Comparison of ENCODE assay signal across 8 cellular contexts in the genomic region with DNA sequence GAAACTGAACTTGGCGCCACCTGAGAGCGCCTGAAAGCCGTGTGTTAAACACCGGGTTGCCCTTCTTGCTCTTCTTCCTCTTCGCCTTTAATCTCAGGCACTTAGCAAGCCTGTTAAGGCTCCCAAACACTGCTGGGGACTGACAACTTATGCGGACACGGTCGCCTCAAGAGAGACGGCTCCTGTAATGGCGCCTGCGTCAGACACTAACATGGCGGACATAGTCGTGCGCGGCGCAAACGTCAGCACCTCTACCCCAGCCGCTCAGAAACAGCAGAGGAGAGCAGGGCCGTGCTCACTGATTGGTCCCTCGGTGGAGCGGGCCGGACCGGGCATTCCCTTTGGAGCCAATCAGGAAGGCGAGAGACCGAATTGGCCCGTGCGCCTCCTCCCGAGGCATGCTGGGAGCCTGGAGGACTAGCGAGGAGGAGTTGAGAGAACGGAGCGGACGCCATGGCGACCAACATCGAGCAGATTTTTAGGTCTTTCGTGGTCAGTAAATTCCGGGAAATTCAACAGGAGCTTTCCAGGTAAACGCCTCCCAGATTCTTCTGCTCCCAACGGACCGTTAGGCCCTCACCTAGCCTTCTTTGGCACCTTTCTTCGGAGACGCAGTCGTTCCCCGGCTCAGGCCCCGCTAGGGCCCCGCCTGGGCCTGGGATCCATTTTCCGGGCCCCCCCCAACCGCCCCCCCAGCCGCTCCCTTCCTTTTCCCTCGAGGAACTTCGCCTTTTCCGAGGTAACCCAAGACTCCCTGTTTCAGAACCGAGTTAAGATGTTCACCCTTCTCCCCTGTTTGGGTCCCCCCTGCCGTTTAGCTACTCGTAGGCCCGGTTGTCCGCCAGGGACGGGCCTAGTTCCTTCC. TPM values are rescaled to one million over a fixed set of nuclear protein-coding genes. Genes with fewer than 3 reads are reported as not detected.
DNase-seq lines count a peak whose midpoint lies in the region; ATAC-seq and TF ChIP-seq lines count a peak whose summit lies in the region.

A gene with protein sequence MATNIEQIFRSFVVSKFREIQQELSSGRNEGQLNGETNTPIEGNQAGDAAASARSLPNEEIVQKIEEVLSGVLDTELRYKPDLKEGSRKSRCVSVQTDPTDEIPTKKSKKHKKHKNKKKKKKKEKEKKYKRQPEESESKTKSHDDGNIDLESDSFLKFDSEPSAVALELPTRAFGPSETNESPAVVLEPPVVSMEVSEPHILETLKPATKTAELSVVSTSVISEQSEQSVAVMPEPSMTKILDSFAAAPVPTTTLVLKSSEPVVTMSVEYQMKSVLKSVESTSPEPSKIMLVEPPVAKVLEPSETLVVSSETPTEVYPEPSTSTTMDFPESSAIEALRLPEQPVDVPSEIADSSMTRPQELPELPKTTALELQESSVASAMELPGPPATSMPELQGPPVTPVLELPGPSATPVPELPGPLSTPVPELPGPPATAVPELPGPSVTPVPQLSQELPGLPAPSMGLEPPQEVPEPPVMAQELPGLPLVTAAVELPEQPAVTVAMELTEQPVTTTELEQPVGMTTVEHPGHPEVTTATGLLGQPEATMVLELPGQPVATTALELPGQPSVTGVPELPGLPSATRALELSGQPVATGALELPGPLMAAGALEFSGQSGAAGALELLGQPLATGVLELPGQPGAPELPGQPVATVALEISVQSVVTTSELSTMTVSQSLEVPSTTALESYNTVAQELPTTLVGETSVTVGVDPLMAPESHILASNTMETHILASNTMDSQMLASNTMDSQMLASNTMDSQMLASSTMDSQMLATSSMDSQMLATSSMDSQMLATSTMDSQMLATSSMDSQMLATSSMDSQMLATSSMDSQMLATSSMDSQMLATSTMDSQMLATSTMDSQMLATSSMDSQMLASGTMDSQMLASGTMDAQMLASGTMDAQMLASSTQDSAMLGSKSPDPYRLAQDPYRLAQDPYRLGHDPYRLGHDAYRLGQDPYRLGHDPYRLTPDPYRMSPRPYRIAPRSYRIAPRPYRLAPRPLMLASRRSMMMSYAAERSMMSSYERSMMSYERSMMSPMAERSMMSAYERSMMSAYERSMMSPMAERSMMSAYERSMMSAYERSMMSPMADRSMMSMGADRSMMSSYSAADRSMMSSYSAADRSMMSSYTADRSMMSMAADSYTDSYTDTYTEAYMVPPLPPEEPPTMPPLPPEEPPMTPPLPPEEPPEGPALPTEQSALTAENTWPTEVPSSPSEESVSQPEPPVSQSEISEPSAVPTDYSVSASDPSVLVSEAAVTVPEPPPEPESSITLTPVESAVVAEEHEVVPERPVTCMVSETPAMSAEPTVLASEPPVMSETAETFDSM (N-terminal part only) (plus strand): TSS at position 399 of the 865 bp plus-strand sequence. CDS start 55 bp downstream, at position 454.

- DNase-seq in DMS53 (lab: John Stamatoyannopoulos, UW), result peak; percentile 99
- DNase-seq in KG1 (lab: John Stamatoyannopoulos, UW), result peak; percentile 94
- peak; percentile 91 for DNase-seq in Panc1 (ENCODE audit: low read depth, low spot score)
- peak; percentile 95 for DNase-seq in activated T-cell treated with anti-CD3 and anti-CD28 coated beads, Interleukin-2, amount 50 U/mL, for 4 hours
- DNase-seq in erythroblast (lab: John Stamatoyannopoulos, UW), result peak; percentile 99
- peak; percentile 97 for DNase-seq in stimulated activated CD8-positive, alpha-beta memory T cell treated with anti-CD3 and anti-CD28 coated beads, Interleukin-4, amount 100 ng/mL, for 48 hours

- H3K27ac ChIP-seq in Panc1 (ENCODE audit: low read length) (peak within 1 kb of the TSS; percentile 98), mucosa of rectum (ENCODE audit: low read depth in 2 of 2, low read length in 2 of 2) (peak within 1 kb of the TSS; percentile 100)

- peak within 1 kb of the TSS; percentile 99 to 100 for H3K9ac ChIP-seq in mucosa of rectum (ENCODE audit: low read depth in 1 of 2, low read length in 2 of 2)

- no peaks in the 10 kb centered on the region for H3K27me3 ChIP-seq in Panc1 (ENCODE audit: control insufficient read depth, insufficient read depth, low read length)
- no peaks in the 10 kb centered on the region for H3K27me3 ChIP-seq in mucosa of rectum (ENCODE audit: control insufficient read depth in 2 of 2, insufficient read depth in 2 of 2, low read length in 2 of 2)

- no peaks in the 10 kb centered on the region for H3K9me3 Mint-ChIP-seq in activated T-cell treated with anti-CD3 and anti-CD28 coated beads, Interleukin-2, amount 50 U/mL, for 4 hours

- BruUV-seq in Panc1 (replicated peaks; lab: Mats Ljungman, UMichigan), result no TSS peak

- in situ Hi-C loops in Panc1 (cut with HindIII; ENCODE audit: low pct_unique_long_range_greater_than_20kb, low sequenced_read_pairs), result no loop called here

- TF ChIP-seq POLR2A in erythroblast (IDR thresholded peaks at IDR 0.05; ENCODE audit: low read length), result peak; percentile 97

- CTCF ChIA-PET in Panc1 (lab: Charles Lee), result no interaction called here

- H3K9me3 ChIP-seq in Panc1 (ENCODE audit: control insufficient read depth, insufficient read depth, low read depth, low read length) (no peaks in the 10 kb centered on the region), mucosa of rectum (ENCODE audit: control insufficient read depth in 2 of 2, low read length in 2 of 2) (no peaks in the 10 kb centered on the region)

- H3K27me3 Mint-ChIP-seq in activated T-cell treated with anti-CD3 and anti-CD28 coated beads, Interleukin-2, amount 50 U/mL, for 4 hours (ENCODE audit: low read depth), result no peaks in the 10 kb centered on the region

- H3K4me1 Mint-ChIP-seq in activated T-cell treated with anti-CD3 and anti-CD28 coated beads, Interleukin-2, amount 50 U/mL, for 4 hours (ENCODE audit: low read depth), result peaks cover 36% of the 10 kb centered on the region

- ATAC-seq in GM21723 (IDR thresholded peaks at IDR 0.05; ENCODE audit: unreplicated experiment), result peak; percentile 91
- peak; percentile 97 for ATAC-seq in Panc1
- peak; percentile 92 to 95 for ATAC-seq in activated T-cell treated with anti-CD3 and anti-CD28 coated beads, Interleukin-2, amount 50 U/mL, for 4 hours

- intact Hi-C loops in Panc1 (cut with micrococcal nuclease; ENCODE audit: unreplicated experiment), result no loop called here

- POLR2A ChIA-PET in Panc1 (lab: Charles Lee), result interaction anchor here (0.6 to 0.7 kb wide), 6 partner anchors 48 to 1085 kb away, joined by 3 to 9 read pairs (median 6); no protein-coding TSS in a partner anchor

- H3K4me3 ChIP-seq in Panc1 (ENCODE audit: low read depth in 2 of 2, low read length in 2 of 2) (peak within 1 kb of the TSS; percentile 88 to 96), mucosa of rectum (ENCODE audit: low read length in 2 of 2) (peak within 1 kb of the TSS; percentile 93 to 99)

- H3K36me3 ChIP-seq in Panc1 (ENCODE audit: control insufficient read depth, insufficient read depth, low read length) (peaks cover 17% of the 10 kb centered on the region), mucosa of rectum (ENCODE audit: control insufficient read depth in 2 of 2, insufficient read depth in 2 of 2, low read length in 2 of 2) (peaks cover 12% of the 10 kb centered on the region in 2 donors)

- no peak for TF ChIP-seq CTCF in Panc1 (IDR thresholded peaks at IDR 0.05)

- H3K4me3 Mint-ChIP-seq in activated T-cell treated with anti-CD3 and anti-CD28 coated beads, Interleukin-2, amount 50 U/mL, for 4 hours, result peak within 1 kb of the TSS; percentile 99

- peaks cover 1% of the 10 kb centered on the region for H3K36me3 Mint-ChIP-seq in activated T-cell treated with anti-CD3 and anti-CD28 coated beads, Interleukin-2, amount 50 U/mL, for 4 hours (ENCODE audit: insufficient read depth)

- H3K4me1 ChIP-seq in Panc1 (ENCODE audit: control insufficient read depth, insufficient read depth, low read length) (peaks cover 10% of the 10 kb centered on the region), mucosa of rectum (ENCODE audit: control insufficient read depth in 2 of 2, insufficient read depth in 2 of 2, low read length in 2 of 2) (peaks cover 11 to 14% of the 10 kb centered on the region in 2 donors)

RNA-seq across cellular contexts. Expression of the gene that starts here (rescaled TPM):
- 183 TPM for total RNA-seq in Panc1 (2021; ENCODE audit: unreplicated experiment)
- 58.4 TPM for polyA plus RNA-seq in Panc1 (2012; ENCODE audit: insufficient read length)
- total RNA-seq in activated T-cell treated with anti-CD3 and anti-CD28 coated beads, Interleukin-2, amount 50 U/mL, for 4 hours, result 100 to 1,000 TPM; 322 to 350 (median 332) TPM

Comparison
In these comparisons a context has a peak if more than half of its experiments do, and no peak if none do; other contexts are left out.
1. Peak in every context shown above with its lines: DNase-seq, ATAC-seq, H3K4me3 ChIP-seq and H3K27ac ChIP-seq.